In the genomic region with DNA sequence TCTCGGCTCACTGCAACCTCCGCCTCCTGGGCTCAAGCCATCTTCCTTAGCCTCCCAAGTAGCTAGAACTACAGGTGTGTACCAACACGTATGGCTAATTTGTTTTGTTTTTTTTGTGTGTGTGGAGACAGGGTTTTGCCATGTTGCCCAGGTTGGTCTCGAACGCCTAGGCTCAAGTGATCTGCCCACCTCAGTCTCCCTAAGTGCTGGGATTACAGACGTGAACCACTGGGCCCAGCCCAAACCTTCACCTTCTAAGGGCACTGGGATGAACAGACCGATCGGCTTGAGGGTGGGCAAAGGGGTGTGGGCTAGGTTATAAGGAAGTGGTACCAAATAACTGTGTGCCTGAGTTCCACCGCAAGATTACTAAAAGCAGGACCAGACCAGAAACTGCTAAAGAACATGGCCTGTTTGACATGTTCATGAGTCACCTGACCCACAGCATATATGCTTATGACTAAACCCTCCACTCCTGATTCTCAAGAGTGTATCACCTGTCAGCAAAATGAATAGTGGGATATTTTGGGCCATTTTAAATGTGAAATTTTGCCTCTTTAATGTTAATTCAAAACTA, we compare ENCODE assay signal across 8 cellular contexts. TPM values are rescaled to one million over a fixed set of nuclear protein-coding genes. Genes with fewer than 3 reads are reported as not detected.
DNase-seq lines count a peak whose midpoint lies in the region; ATAC-seq lines count a peak whose summit lies in the region.
"Had no signal": no experiment of that assay in that cellular context is flagged by ENCODE, and none has a peak within 500 bp of the region (broad histone marks: within the 10 kb centered on the region; RNA-seq: fewer than 3 reads in every experiment).

No MANE protein-coding gene starts in this region.

- peaks cover 19% of the 10 kb centered on the region for H3K4me1 Mint-ChIP-seq in activated naive CD4-positive, alpha-beta T cell treated with anti-CD3 and anti-CD28 coated beads for 36 hours (ENCODE audit: low read depth)
- peaks cover 11% of the 10 kb centered on the region for H3K4me1 Mint-ChIP-seq in stimulated activated naive CD8-positive, alpha-beta T cell treated with anti-CD3 and anti-CD28 coated beads, Interleukin-15, amount 100 ng/mL, for 72 hours

- peak overlapping the region; percentile 50 for H3K27ac Mint-ChIP-seq in activated naive CD4-positive, alpha-beta T cell treated with anti-CD3 and anti-CD28 coated beads for 36 hours
- H3K27ac Mint-ChIP-seq in stimulated activated naive CD8-positive, alpha-beta T cell treated with anti-CD3 and anti-CD28 coated beads, Interleukin-15, amount 100 ng/mL, for 72 hours: no peak overlapping the region
- H3K27ac Mint-ChIP-seq: B cell, memory B cell, T-cell had no signal

- H3K36me3 Mint-ChIP-seq in activated naive CD4-positive, alpha-beta T cell treated with anti-CD3 and anti-CD28 coated beads for 36 hours (ENCODE audit: low read depth): peaks cover 16% of the 10 kb centered on the region

- H3K27me3 Mint-ChIP-seq in activated naive CD4-positive, alpha-beta T cell treated with anti-CD3 and anti-CD28 coated beads for 36 hours (ENCODE audit: low read depth): no peaks in the 10 kb centered on the region
- H3K27me3 Mint-ChIP-seq in stimulated activated naive CD8-positive, alpha-beta T cell treated with anti-CD3 and anti-CD28 coated beads, Interleukin-15, amount 100 ng/mL, for 72 hours: no peaks in the 10 kb centered on the region
- H3K27me3 Mint-ChIP-seq: B cell, memory B cell, T-cell had no signal

- intact Hi-C loops in activated naive CD4-positive, alpha-beta T cell treated with anti-CD3 and anti-CD28 coated beads for 36 hours (cut with micrococcal nuclease): loop anchor here (1.0 to 10.0 kb wide), 2 partner anchors 8 to 52 kb away; partner anchors contain the start of genes IFT20 and TNFAIP1

- CTCF ChIA-PET in activated naive CD4-positive, alpha-beta T cell treated with anti-CD3 and anti-CD28 coated beads for 36 hours (lab: Charles Lee): no interaction called here

- H3K9me3 Mint-ChIP-seq in activated naive CD4-positive, alpha-beta T cell treated with anti-CD3 and anti-CD28 coated beads for 36 hours: no peaks in the 10 kb centered on the region
- H3K9me3 Mint-ChIP-seq in stimulated activated naive CD8-positive, alpha-beta T cell treated with anti-CD3 and anti-CD28 coated beads, Interleukin-15, amount 100 ng/mL, for 72 hours: no peaks in the 10 kb centered on the region
- H3K9me3 Mint-ChIP-seq: memory B cell, T-cell had no signal

- DNase-seq in activated naive CD4-positive, alpha-beta T cell treated with anti-CD3 and anti-CD28 coated beads for 36 hours: peak; percentile 41
- DNase-seq in activated naive CD4-positive, alpha-beta T cell (lab: John Stamatoyannopoulos, UW): no peak
- DNase-seq in stimulated activated naive CD8-positive, alpha-beta T cell treated with anti-CD3 and anti-CD28 coated beads, Interleukin-15, amount 100 ng/mL, for 72 hours: peak in 1 of 2 donors; percentile 45
- DNase-seq in 8988T: no peak
- DNase-seq: T-cell had no signal

- ATAC-seq in stimulated activated naive CD8-positive, alpha-beta T cell treated with anti-CD3 and anti-CD28 coated beads, Interleukin-15, amount 100 ng/mL, for 72 hours: peak; percentile 99
- ATAC-seq: T-cell had no signal

- no peak overlapping the region for H3K4me3 Mint-ChIP-seq in activated naive CD4-positive, alpha-beta T cell treated with anti-CD3 and anti-CD28 coated beads for 36 hours
- no peak overlapping the region for H3K4me3 Mint-ChIP-seq in stimulated activated naive CD8-positive, alpha-beta T cell treated with anti-CD3 and anti-CD28 coated beads, Interleukin-15, amount 100 ng/mL, for 72 hours
- H3K4me3 Mint-ChIP-seq: B cell, memory B cell, T-cell had no signal

RNA-seq across cellular contexts. Expression of gene TMEM97, which starts 8.1 kb away (rescaled TPM):
- 10 to 100 TPM; 25.1 to 26.0 TPM for total RNA-seq in activated naive CD4-positive, alpha-beta T cell treated with anti-CD3 and anti-CD28 coated beads for 36 hours

RNA-seq across cellular contexts. Expression of gene IFT20, which starts 8.2 kb away (rescaled TPM):
- total RNA-seq in activated naive CD4-positive, alpha-beta T cell treated with anti-CD3 and anti-CD28 coated beads for 36 hours: 10 to 100 TPM; 17.9 to 18.1 TPM

RNA-seq across cellular contexts. Expression of gene TNFAIP1, which starts 8.4 kb away (rescaled TPM):
- 10 to 100 TPM; 18.6 to 18.7 TPM for total RNA-seq in activated naive CD4-positive, alpha-beta T cell treated with anti-CD3 and anti-CD28 coated beads for 36 hours

RNA-seq across cellular contexts. Expression of gene POLDIP2, which starts 30.2 kb away (rescaled TPM):
- 10 to 100 TPM; 74.6 to 76.5 TPM for total RNA-seq in activated naive CD4-positive, alpha-beta T cell treated with anti-CD3 and anti-CD28 coated beads for 36 hours

RNA-seq across cellular contexts. Expression of gene SEBOX, which starts 37.9 kb away (rescaled TPM):
- total RNA-seq in activated naive CD4-positive, alpha-beta T cell treated with anti-CD3 and anti-CD28 coated beads for 36 hours: not detected
- total RNA-seq: B cell, M059J, T-cell had no signal
